In the genomic region with DNA sequence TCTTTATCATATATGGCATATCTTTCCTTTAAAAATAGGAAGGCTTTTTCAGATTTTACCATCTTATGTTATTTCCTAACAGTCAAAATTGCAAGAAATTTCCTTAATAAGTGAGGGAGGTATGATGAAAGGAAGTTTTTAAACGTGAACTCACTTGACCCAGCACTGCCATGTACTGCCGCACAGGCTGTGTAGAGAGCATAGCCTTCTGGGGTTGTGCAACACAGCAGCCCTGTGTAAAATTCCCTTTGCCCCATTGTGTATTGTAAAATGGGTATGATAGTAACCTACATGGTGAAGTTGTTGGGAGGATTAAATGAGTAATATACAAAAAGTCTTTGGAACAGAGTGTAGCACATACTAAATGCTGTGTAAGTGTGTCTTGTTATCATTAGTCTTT, we compare ENCODE assay signal across 11 cellular contexts.
"Had no signal": no experiment of that assay in that cellular context is flagged by ENCODE, and none has a peak within 500 bp of the region (broad histone marks: within the 10 kb centered on the region; RNA-seq: fewer than 3 reads in every experiment).

No MANE protein-coding gene starts in this region.

- H3K9me3 ChIP-seq: sigmoid colon, suprapubic skin had no signal

- H3K27me3 ChIP-seq: foreskin keratinocyte, suprapubic skin had no signal

- H3K27ac Mint-ChIP-seq: activated CD8-positive, alpha-beta T cell treated with anti-CD3 and anti-CD28 coated beads, Interleukin-2, amount 10 ng/mL, durations not matched to agents 7 days and 5 days; activated naive CD8-positive, alpha-beta T cell treated with anti-CD3 and anti-CD28 coated beads, Interleukin-2, amount 50 U/mL, for 24 hours; naive thymus-derived CD8-positive, alpha-beta T cell; stimulated activated naive B cell treated with anti-CD40 and anti-IgM and Interleukin-4, amounts not matched to agents 10 μg/mL and 1 μg/mL and 100 μg/mL, for 72 hours; type B pancreatic cell had no signal

- H3K4me3 ChIP-seq: sigmoid colon, suprapubic skin had no signal

- H3K36me3 ChIP-seq: sigmoid colon, suprapubic skin had no signal

- ATAC-seq: activated CD8-positive, alpha-beta T cell treated with anti-CD3 and anti-CD28 coated beads, Interleukin-2, amount 10 ng/mL, durations not matched to agents 7 days and 5 days; activated naive CD8-positive, alpha-beta T cell treated with anti-CD3 and anti-CD28 coated beads, Interleukin-2, amount 50 U/mL, for 24 hours; naive thymus-derived CD8-positive, alpha-beta T cell; stimulated activated naive B cell treated with anti-CD40 and anti-IgM and Interleukin-4, amounts not matched to agents 10 μg/mL and 1 μg/mL and 100 μg/mL, for 72 hours had no signal

- H3K27ac ChIP-seq: foreskin keratinocyte, sigmoid colon, suprapubic skin had no signal

- H3K9me3 Mint-ChIP-seq: type B pancreatic cell had no signal

- H3K4me3 Mint-ChIP-seq: activated CD8-positive, alpha-beta T cell treated with anti-CD3 and anti-CD28 coated beads, Interleukin-2, amount 10 ng/mL, durations not matched to agents 7 days and 5 days; activated naive CD8-positive, alpha-beta T cell treated with anti-CD3 and anti-CD28 coated beads, Interleukin-2, amount 50 U/mL, for 24 hours; naive thymus-derived CD8-positive, alpha-beta T cell; stimulated activated naive B cell treated with anti-CD40 and anti-IgM and Interleukin-4, amounts not matched to agents 10 μg/mL and 1 μg/mL and 100 μg/mL, for 72 hours; type B pancreatic cell had no signal

- H3K4me1 ChIP-seq: sigmoid colon, suprapubic skin had no signal

- DNase-seq: activated CD4-positive, alpha-beta T cell treated with anti-CD3 and anti-CD28 coated beads for 4 hours; activated CD8-positive, alpha-beta T cell treated with anti-CD3 and anti-CD28 coated beads, Interleukin-2, amount 10 ng/mL, durations not matched to agents 7 days and 5 days; activated naive CD4-positive, alpha-beta T cell treated with Interleukin-2 at 50 U/mL for 16 hours; activated naive CD8-positive, alpha-beta T cell treated with anti-CD3 and anti-CD28 coated beads, Interleukin-2, amount 50 U/mL, for 24 hours; naive thymus-derived CD8-positive, alpha-beta T cell; sigmoid colon; stimulated activated CD4-positive, alpha-beta T cell treated with anti-CD3 and anti-CD28 coated beads, Interleukin-2, amount 100 ng/mL, for 24 hours; stimulated activated naive B cell treated with anti-CD40 and anti-IgM and Interleukin-4, amounts not matched to agents 10 μg/mL and 1 μg/mL and 100 μg/mL, for 72 hours had no signal
